20 cellular contexts compared by ENCODE assay signal in the genomic region with DNA sequence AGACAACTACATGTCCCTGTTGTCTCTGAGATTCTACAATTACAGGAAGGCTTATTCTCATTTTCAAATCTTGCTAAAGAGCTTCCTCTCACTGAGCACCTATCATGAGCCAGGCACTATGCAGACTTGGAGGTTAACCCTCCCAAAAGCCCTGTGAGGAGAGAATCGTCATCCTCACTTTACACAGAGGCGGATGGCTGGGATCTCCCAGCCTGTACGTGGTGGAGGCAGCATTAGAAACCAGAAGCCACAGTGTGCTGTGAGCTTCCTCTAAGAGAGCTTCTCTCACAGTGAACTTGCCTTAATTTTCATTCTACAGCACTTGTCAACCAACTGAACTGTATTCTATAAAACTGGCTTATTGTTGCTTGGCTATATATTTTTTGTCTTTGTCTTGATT.
"Had no signal": no experiment of that assay in that cellular context is flagged by ENCODE, and none has a peak within 500 bp of the region (broad histone marks: within the 10 kb centered on the region; RNA-seq: fewer than 3 reads in every experiment).

No MANE protein-coding gene starts in this region.

- ATAC-seq: activated CD4-positive, alpha-beta T cell treated with anti-CD3 and anti-CD28 coated beads for 36 hours; heart left ventricle; left ventricle myocardium superior; natural killer cell treated with Interleukin-12 subunit alpha and Interleukin-12 subunit beta and Interleukin-15 and Interleukin-18, amount 100 ng/mL, for 72 hours; pancreas; psoas muscle had no signal

- DNase-seq: activated B cell treated with CpG ODN at 0.5 μM for 24 hours; activated CD4-positive, alpha-beta T cell treated with anti-CD3 and anti-CD28 coated beads for 36 hours; activated CD4-positive, alpha-beta T cell treated with anti-CD3 and anti-CD28 coated beads, Interleukin-2, amount 50 U/mL, for 4 hours; activated effector memory CD4-positive, alpha-beta T cell treated with Interleukin-2 at 50 U/mL for 16 hours; activated naive CD4-positive, alpha-beta T cell treated with anti-CD3 and anti-CD28 coated beads for 36 hours; activated naive CD8-positive, alpha-beta T cell treated with anti-CD3 and anti-CD28 coated beads, Interleukin-2, amount 10 ng/mL, durations not matched to agents 7 days and 5 days; activated T-cell treated with anti-CD3 and anti-CD28 coated beads, Interleukin-2, amount 50 U/mL, for 48 hours; amygdala; cortex of kidney; heart left ventricle; left ventricle myocardium superior; pancreas; psoas muscle; spleen; stimulated activated CD4-positive, alpha-beta T cell treated with anti-CD3 and anti-CD28 coated beads, Interleukin-4, amount 100 ng/mL, for 1 hour; stimulated activated naive CD4-positive, alpha-beta T cell; testis; trophoblast cell; uterus had no signal
